27 cellular contexts compared by ENCODE assay signal in the genomic region with DNA sequence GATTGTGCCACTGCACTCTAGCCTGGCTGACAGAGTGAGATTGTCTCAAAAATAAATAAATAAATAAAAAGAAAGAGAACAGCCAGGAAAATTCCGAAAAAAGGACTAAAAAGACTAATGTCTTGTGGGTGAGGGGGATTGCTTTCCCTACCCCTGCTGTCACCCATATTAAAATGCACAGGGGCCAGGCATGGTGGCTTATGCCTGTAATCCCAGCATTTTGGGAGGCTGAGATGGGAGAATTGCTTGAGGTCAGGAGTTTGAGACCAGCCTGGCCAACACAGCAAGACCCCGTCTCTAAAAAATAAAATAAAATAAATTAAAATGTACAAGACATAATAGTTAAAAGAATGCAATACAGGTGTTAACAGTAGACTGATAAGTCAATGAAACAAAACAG.
"Had no signal": no experiment of that assay in that cellular context is flagged by ENCODE, and none has a peak within 500 bp of the region (broad histone marks: within the 10 kb centered on the region; RNA-seq: fewer than 3 reads in every experiment).

No MANE protein-coding gene starts in this region.

- H3K9me3 ChIP-seq: stomach, suprapubic skin, testis, thoracic aorta, thyroid gland, tibial artery, tibial nerve, transverse colon, upper lobe of left lung, upper lobe of right lung, uterus, vagina had no signal

- H3K36me3 ChIP-seq: uterus had no signal

- FAIRE-seq: urothelium cell line had no signal

- DNase-seq: stimulated activated CD4-positive, alpha-beta T cell treated with anti-CD3 and anti-CD28 coated beads, Interleukin-2, amount 100 ng/mL, for 48 hours; stimulated activated CD4-positive, alpha-beta T cell treated with anti-CD3 and anti-CD28 coated beads, Interleukin-4, amount 100 ng/mL, for 1 hour; stimulated activated CD4-positive, alpha-beta T cell treated with anti-CD3 and anti-CD28 coated beads, Interleukin-4, amount 100 ng/mL, for 24 hours; stimulated activated CD4-positive, alpha-beta T cell treated with anti-CD3 and anti-CD28 coated beads, Interleukin-4, amount 100 ng/mL, for 4 hours; stimulated activated CD8-positive, alpha-beta memory T cell treated with anti-CD3 and anti-CD28 coated beads, Interleukin-4, amount 100 ng/mL, for 48 hours; stimulated activated naive B cell treated with anti-CD40 and anti-IgM and Interleukin-4, amounts not matched to agents 10 μg/mL and 1 μg/mL and 100 μg/mL, for 72 hours; stimulated activated naive CD4-positive, alpha-beta T cell; stimulated activated naive CD4-positive, alpha-beta T cell treated with Interleukin-2 at 50 U/mL for 16 hours; stimulated activated naive CD8-positive, alpha-beta T cell treated with anti-CD3 and anti-CD28 coated beads, Interleukin-15, amount 100 ng/mL, for 72 hours; stimulated activated naive CD8-positive, alpha-beta T cell treated with anti-CD3 and anti-CD28 coated beads, Interleukin-15, Interleukin-2, amounts not matched to agents 100 U/mL and 50 U/mL, for 24 hours; stomach; substantia nigra; testis; thyroid gland; tibial artery; transverse colon; trophoblast cell; upper lobe of left lung; upper lobe of right lung; uterus had no signal

- H3K27me3 ChIP-seq: stomach, suprapubic skin, testis, thyroid gland, tibial artery, tibial nerve, transverse colon, upper lobe of left lung, upper lobe of right lung, uterus, vagina had no signal

- H3K27ac ChIP-seq: stomach, suprapubic skin, testis, thoracic aorta, thyroid gland, tibial artery, tibial nerve, transverse colon, upper lobe of left lung, upper lobe of right lung, uterus, vagina had no signal

- ATAC-seq: stimulated activated effector memory CD8-positive, alpha-beta T cell treated with anti-CD3 and anti-CD28 coated beads, Interleukin-12 subunit alpha, Interleukin-12 subunit beta, amount 100 ng/mL, for 72 hours; stimulated activated memory B cell treated with anti-CD40 and anti-IgM and Interleukin-4, amounts not matched to agents 10 μg/mL and 1 μg/mL and 100 μg/mL, for 72 hours; stimulated activated naive B cell treated with anti-CD40 and anti-IgM and Interleukin-4, amounts not matched to agents 10 μg/mL and 1 μg/mL and 100 μg/mL, for 72 hours; stimulated activated naive CD8-positive, alpha-beta T cell treated with anti-CD3 and anti-CD28 coated beads, Interleukin-15, amount 100 ng/mL, for 72 hours; stimulated activated naive CD8-positive, alpha-beta T cell treated with anti-CD3 and anti-CD28 coated beads, Interleukin-15, Interleukin-2, amounts not matched to agents 100 U/mL and 50 U/mL, for 24 hours; upper lobe of right lung had no signal

- H3K4me1 ChIP-seq: testis, uterus had no signal

- H3K4me3 ChIP-seq: stomach, suprapubic skin, testis, thoracic aorta, thyroid gland, tibial artery, tibial nerve, transverse colon, upper lobe of left lung, upper lobe of right lung, uterus, vagina had no signal
